ENCODE assay signal across 8 cellular contexts in the genomic region with DNA sequence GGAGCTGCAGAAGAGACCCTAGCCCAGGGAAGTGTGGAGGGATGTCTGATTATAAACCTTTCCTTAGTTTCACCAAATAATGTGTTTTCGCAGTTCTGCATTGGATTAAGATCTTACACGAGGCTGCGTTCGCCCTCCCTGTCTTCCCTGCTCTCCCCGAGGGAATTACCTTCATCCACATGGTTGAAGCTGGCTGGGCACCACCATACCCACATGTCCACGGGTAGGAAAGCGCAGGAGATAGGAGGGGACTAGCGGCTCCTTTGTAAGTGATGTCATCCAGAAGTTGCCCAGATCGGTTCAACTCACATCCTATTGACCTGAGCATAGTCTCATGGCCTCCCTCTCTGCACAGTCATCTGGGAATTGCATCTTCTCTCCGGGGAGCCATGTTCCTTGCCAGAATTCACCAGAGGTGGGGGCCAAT. TPM values are rescaled to one million over a fixed set of nuclear protein-coding genes. Genes with fewer than 3 reads are reported as not detected.
DNase-seq lines count a peak whose midpoint lies in the region; ATAC-seq and TF ChIP-seq lines count a peak whose summit lies in the region.

No MANE protein-coding gene starts in this region.

- POLR2A ChIA-PET in activated CD4-positive, alpha-beta T cell treated with anti-CD3 and anti-CD28 coated beads, Interleukin-2, amount 10 ng/mL, durations not matched to agents 7 days and 5 days (lab: Charles Lee): interaction anchor here (0.6 to 0.7 kb wide), 2 partner anchors 137 to 353 kb away, joined by 3 to 11 read pairs; no protein-coding TSS in a partner anchor
- POLR2A ChIA-PET in activated B cell treated with CpG ODN at 0.5 μM for 24 hours (lab: Charles Lee): interaction anchor here (0.7 to 1.1 kb wide), 5 partner anchors 58 to 428 kb away, joined by 3 to 5 read pairs (median 3); a partner anchor contains a TSS

- no peak for TF ChIP-seq CTCF in activated B cell treated with CpG ODN at 0.5 μM for 24 hours (IDR thresholded peaks at IDR 0.05)
- TF ChIP-seq CTCF in fibroblast of pulmonary artery (IDR thresholded peaks at IDR 0.05; ENCODE audit: low read length, missing control alignments): no peak

- ATAC-seq in activated B cell treated with CpG ODN at 0.5 μM for 24 hours (ENCODE audit: low read depth) (no peak), HG02642 (IDR thresholded peaks at IDR 0.05; ENCODE audit: poor library complexity, unreplicated experiment) (no peak), GM21526 (IDR thresholded peaks at IDR 0.05; ENCODE audit: low FRiP score, unreplicated experiment) (no peak)

- peaks cover 25% of the 10 kb centered on the region for H3K36me3 Mint-ChIP-seq in activated CD4-positive, alpha-beta T cell treated with anti-CD3 and anti-CD28 coated beads, Interleukin-2, amount 10 ng/mL, durations not matched to agents 7 days and 5 days (ENCODE audit: low read depth)
- H3K36me3 Mint-ChIP-seq in activated B cell treated with CpG ODN at 0.5 μM for 24 hours (ENCODE audit: low read depth): peaks cover 20% of the 10 kb centered on the region

- H3K27me3 Mint-ChIP-seq in activated CD4-positive, alpha-beta T cell treated with anti-CD3 and anti-CD28 coated beads, Interleukin-2, amount 10 ng/mL, durations not matched to agents 7 days and 5 days: no peaks in the 10 kb centered on the region
- H3K27me3 Mint-ChIP-seq in activated B cell treated with CpG ODN at 0.5 μM for 24 hours: no peaks in the 10 kb centered on the region

- no peak for DNase-seq in activated CD4-positive, alpha-beta T cell treated with anti-CD3 and anti-CD28 coated beads, Interleukin-2, amount 10 ng/mL, durations not matched to agents 7 days and 5 days
- no peak for DNase-seq in activated CD4-positive, alpha-beta T cell treated with anti-CD3 and anti-CD28 coated beads, Interleukin-2, amount 50 U/mL, for 4 hours
- peak; percentile 23 for DNase-seq in MV-4-11 (lab: John Stamatoyannopoulos, UW)
- DNase-seq in activated B cell treated with CpG ODN at 0.5 μM for 24 hours: no peak
- DNase-seq in fibroblast of pulmonary artery (ENCODE audit: low read depth): peak; percentile 59
- DNase-seq in occipital lobe (lab: John Stamatoyannopoulos, UW): peak; percentile 42

- H3K9me3 Mint-ChIP-seq in activated CD4-positive, alpha-beta T cell treated with anti-CD3 and anti-CD28 coated beads, Interleukin-2, amount 10 ng/mL, durations not matched to agents 7 days and 5 days: no peaks in the 10 kb centered on the region
- H3K9me3 Mint-ChIP-seq in activated B cell treated with CpG ODN at 0.5 μM for 24 hours: no peaks in the 10 kb centered on the region

- peaks cover 36% of the 10 kb centered on the region for H3K4me1 Mint-ChIP-seq in activated CD4-positive, alpha-beta T cell treated with anti-CD3 and anti-CD28 coated beads, Interleukin-2, amount 10 ng/mL, durations not matched to agents 7 days and 5 days
- peaks cover 22% of the 10 kb centered on the region for H3K4me1 Mint-ChIP-seq in activated B cell treated with CpG ODN at 0.5 μM for 24 hours

- peak overlapping the region; percentile 88 for H3K27ac Mint-ChIP-seq in activated CD4-positive, alpha-beta T cell treated with anti-CD3 and anti-CD28 coated beads, Interleukin-2, amount 10 ng/mL, durations not matched to agents 7 days and 5 days
- no peak overlapping the region for H3K27ac Mint-ChIP-seq in activated B cell treated with CpG ODN at 0.5 μM for 24 hours

- CTCF ChIA-PET in activated CD4-positive, alpha-beta T cell treated with anti-CD3 and anti-CD28 coated beads, Interleukin-2, amount 10 ng/mL, durations not matched to agents 7 days and 5 days (lab: Charles Lee): no interaction called here
- CTCF ChIA-PET in activated B cell treated with CpG ODN at 0.5 μM for 24 hours (lab: Charles Lee): no interaction called here

- intact Hi-C loops in activated B cell treated with CpG ODN at 0.5 μM for 24 hours (cut with micrococcal nuclease): loop anchor here (2.0 to 5.0 kb wide), 3 partner anchors 164 to 601 kb away; a partner anchor contains a TSS

- H3K4me3 Mint-ChIP-seq in activated CD4-positive, alpha-beta T cell treated with anti-CD3 and anti-CD28 coated beads, Interleukin-2, amount 10 ng/mL, durations not matched to agents 7 days and 5 days: peak overlapping the region; percentile 93
- H3K4me3 Mint-ChIP-seq in activated B cell treated with CpG ODN at 0.5 μM for 24 hours: peak overlapping the region; percentile 93

- H3K4me3 ChIP-seq in fibroblast of pulmonary artery (replicated peaks; ENCODE audit: low read depth, low read length): peak overlapping the region; percentile 83

RNA-seq across cellular contexts. Expression of a gene that starts 1.1 kb away (rescaled TPM):
- 10 to 100 TPM; 38.5 to 38.6 TPM for total RNA-seq in activated CD4-positive, alpha-beta T cell treated with anti-CD3 and anti-CD28 coated beads, Interleukin-2, amount 10 ng/mL, durations not matched to agents 7 days and 5 days
- total RNA-seq in activated B cell treated with CpG ODN at 0.5 μM for 24 hours: 16.0 and 20.8 TPM in 2 replicates
- total RNA-seq in occipital lobe: 89.4 TPM

RNA-seq across cellular contexts. Expression of a gene that starts 49.6 kb away (rescaled TPM):
- total RNA-seq in activated CD4-positive, alpha-beta T cell treated with anti-CD3 and anti-CD28 coated beads, Interleukin-2, amount 10 ng/mL, durations not matched to agents 7 days and 5 days: 1 to 10 TPM; 4.1 to 4.2 TPM
- total RNA-seq in activated B cell treated with CpG ODN at 0.5 μM for 24 hours (16.4 and 26.6 TPM in 2 replicates), occipital lobe (39.3 TPM)

RNA-seq across cellular contexts. Expression of a gene that starts 59.2 kb away (rescaled TPM):
- 10 to 100 TPM; 34.6 to 35.2 TPM for total RNA-seq in activated CD4-positive, alpha-beta T cell treated with anti-CD3 and anti-CD28 coated beads, Interleukin-2, amount 10 ng/mL, durations not matched to agents 7 days and 5 days
- total RNA-seq in activated B cell treated with CpG ODN at 0.5 μM for 24 hours (43.1 and 48.8 TPM in 2 replicates), occipital lobe (31.5 TPM)

Comparison
In these comparisons a context has a peak if more than half of its experiments do, and no peak if none do; other contexts are left out.
1. DNase-seq: peak in MV-4-11 (single experiment), fibroblast of pulmonary artery (single experiment) and occipital lobe (single experiment); none in activated CD4-positive, alpha-beta T cell treated with anti-CD3 and anti-CD28 coated beads, Interleukin-2, amount 10 ng/mL, durations not matched to agents 7 days and 5 days (single experiment), activated CD4-positive, alpha-beta T cell treated with anti-CD3 and anti-CD28 coated beads, Interleukin-2, amount 50 U/mL, for 4 hours (0 of 2) and activated B cell treated with CpG ODN at 0.5 μM for 24 hours (single experiment).